ENCODE assay signal across 11 cellular contexts in the genomic region with DNA sequence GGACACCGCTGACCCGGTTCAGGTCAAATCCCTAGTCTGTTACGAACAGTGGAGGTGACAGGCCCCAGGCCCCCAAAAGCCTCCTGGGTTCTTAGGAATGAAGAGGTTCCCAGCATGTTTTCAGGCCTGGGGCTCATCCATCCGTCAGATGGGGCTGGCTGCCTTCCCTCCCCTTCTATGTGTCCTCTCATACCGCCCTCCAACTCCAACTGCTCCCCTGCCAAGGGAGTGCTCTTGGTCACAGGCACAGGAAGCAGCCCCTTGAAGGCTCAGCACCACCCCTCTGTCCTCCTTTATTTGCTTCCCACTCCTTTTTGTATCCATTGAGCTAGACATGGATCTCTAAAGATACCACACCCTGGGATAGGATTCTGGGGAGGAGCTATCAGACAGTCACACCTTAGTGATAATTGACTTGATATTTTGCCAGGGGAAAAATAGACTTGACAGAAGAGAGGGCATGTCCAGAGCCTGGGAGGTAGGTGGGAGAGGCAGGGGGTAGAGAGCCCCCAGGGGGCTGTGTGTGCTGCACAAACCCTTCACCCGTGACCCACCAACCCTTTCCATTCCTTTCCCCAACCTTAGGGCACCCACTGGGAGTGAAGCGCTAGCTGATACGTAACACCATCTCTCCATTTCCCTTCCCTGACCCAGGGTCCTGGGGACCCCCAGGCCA. TPM values are rescaled to one million over a fixed set of nuclear protein-coding genes. Genes with fewer than 3 reads are reported as not detected.
A peak's percentile ranks its signal among the peaks of the same experiment; 100 is the strongest.
DNase-seq lines count a peak whose midpoint lies in the region; ATAC-seq and TF ChIP-seq lines count a peak whose summit lies in the region.
"Had no signal": no experiment of that assay in that cellular context is flagged by ENCODE, and none has a peak within 500 bp of the region (broad histone marks: within the 10 kb centered on the region; RNA-seq: fewer than 3 reads in every experiment).

No MANE protein-coding gene starts in this region.

- no peak overlapping the region for H3K4me3 Mint-ChIP-seq in activated CD4-positive, alpha-beta T cell treated with anti-CD3 and anti-CD28 coated beads, Interleukin-2, amount 10 ng/mL, durations not matched to agents 24 days and 14 days
- H3K4me3 Mint-ChIP-seq in type B pancreatic cell, result peak overlapping the region; percentile 28
- H3K4me3 Mint-ChIP-seq in glutamatergic neuron (ENCODE audit: unreplicated experiment), result no peak overlapping the region
- H3K4me3 Mint-ChIP-seq: B cell; stimulated activated naive CD8-positive, alpha-beta T cell treated with anti-CD3 and anti-CD28 coated beads, Interleukin-15, amount 100 ng/mL, for 72 hours had no signal

- no peak for DNase-seq in activated CD4-positive, alpha-beta T cell treated with anti-CD3 and anti-CD28 coated beads, Interleukin-2, amount 10 ng/mL, durations not matched to agents 24 days and 14 days
- DNase-seq in activated CD4-positive, alpha-beta T cell treated with anti-CD3 and anti-CD28 coated beads for 1 hour, result no peak
- no peak for DNase-seq in colonic mucosa
- no peak for DNase-seq in type B pancreatic cell (ENCODE audit: extremely low spot score, unreplicated experiment)
- no peak for DNase-seq in omental fat pad (ENCODE audit: low spot score)
- no peak for DNase-seq in glutamatergic neuron
- DNase-seq: NCI-H526 treated with DMSO at 0.1 percent for 48 hours; stimulated activated naive CD8-positive, alpha-beta T cell treated with anti-CD3 and anti-CD28 coated beads, Interleukin-15, amount 100 ng/mL, for 72 hours had no signal

- H3K36me3 ChIP-seq in colonic mucosa (no peaks in the 10 kb centered on the region), mucosa of rectum (ENCODE audit: control insufficient read depth in 2 of 2, insufficient read depth in 2 of 2, low read length in 2 of 2) (no peaks in the 10 kb centered on the region)

- peak overlapping the region; percentile 58 to 62 for H3K9ac ChIP-seq in colonic mucosa (ENCODE audit: low read depth in 2 of 2, low read length in 2 of 2)
- H3K9ac ChIP-seq in mucosa of rectum (ENCODE audit: low read depth in 1 of 2, low read length in 2 of 2), result peak overlapping the region; percentile 60 to 62

- H3K27me3 ChIP-seq in colonic mucosa (no peaks in the 10 kb centered on the region), mucosa of rectum (ENCODE audit: control insufficient read depth in 2 of 2, insufficient read depth in 2 of 2, low read length in 2 of 2) (no peaks in the 10 kb centered on the region)

- TF ChIP-seq CTCF in colonic mucosa (IDR thresholded peaks at IDR 0.05), result no peak
- no peak for TF ChIP-seq CTCF in type B pancreatic cell (conservative IDR thresholded peaks at IDR 0.05)
- TF ChIP-seq CTCF in omental fat pad (IDR thresholded peaks at IDR 0.05), result no peak
- no peak for TF ChIP-seq CTCF in glutamatergic neuron (IDR thresholded peaks at IDR 0.05; ENCODE audit: partially characterized antibody, unreplicated experiment)

- H3K27me3 Mint-ChIP-seq in activated CD4-positive, alpha-beta T cell treated with anti-CD3 and anti-CD28 coated beads, Interleukin-2, amount 10 ng/mL, durations not matched to agents 24 days and 14 days, result peaks cover 11% of the 10 kb centered on the region
- H3K27me3 Mint-ChIP-seq in type B pancreatic cell (no peaks in the 10 kb centered on the region), glutamatergic neuron (ENCODE audit: unreplicated experiment) (peaks cover 6% of the 10 kb centered on the region)

- intact Hi-C loops in activated CD4-positive, alpha-beta T cell treated with anti-CD3 and anti-CD28 coated beads, Interleukin-2, amount 10 ng/mL, durations not matched to agents 24 days and 14 days (cut with micrococcal nuclease), result no loop called here
- intact Hi-C loops in colonic mucosa (cut with DNase I), result no loop called here

- no peaks in the 10 kb centered on the region for H3K9me3 Mint-ChIP-seq in activated CD4-positive, alpha-beta T cell treated with anti-CD3 and anti-CD28 coated beads, Interleukin-2, amount 10 ng/mL, durations not matched to agents 24 days and 14 days
- H3K9me3 Mint-ChIP-seq in type B pancreatic cell, result no peaks in the 10 kb centered on the region
- peaks cover 2% of the 10 kb centered on the region for H3K9me3 Mint-ChIP-seq in glutamatergic neuron (ENCODE audit: unreplicated experiment)
- H3K9me3 Mint-ChIP-seq: stimulated activated naive CD8-positive, alpha-beta T cell treated with anti-CD3 and anti-CD28 coated beads, Interleukin-15, amount 100 ng/mL, for 72 hours had no signal

- H3K9me3 ChIP-seq in colonic mucosa (no peaks in the 10 kb centered on the region), mucosa of rectum (ENCODE audit: control insufficient read depth in 2 of 2, low read length in 2 of 2) (no peaks in the 10 kb centered on the region)

- H3K4me3 ChIP-seq in colonic mucosa (no peak overlapping the region), mucosa of rectum (ENCODE audit: low read length in 2 of 2) (peak overlapping the region; percentile 50 to 51)

- no peaks in the 10 kb centered on the region for H3K36me3 Mint-ChIP-seq in activated CD4-positive, alpha-beta T cell treated with anti-CD3 and anti-CD28 coated beads, Interleukin-2, amount 10 ng/mL, durations not matched to agents 24 days and 14 days (ENCODE audit: low read depth)
- H3K36me3 Mint-ChIP-seq in type B pancreatic cell (no peaks in the 10 kb centered on the region), glutamatergic neuron (ENCODE audit: unreplicated experiment) (no peaks in the 10 kb centered on the region)

- ATAC-seq in GM19324 (IDR thresholded peaks at IDR 0.05; ENCODE audit: low FRiP score, unreplicated experiment) (no peak), omental fat pad (ENCODE audit: low FRiP score) (no peak)
- ATAC-seq: stimulated activated naive CD8-positive, alpha-beta T cell treated with anti-CD3 and anti-CD28 coated beads, Interleukin-15, amount 100 ng/mL, for 72 hours had no signal

- H3K4me1 Mint-ChIP-seq in activated CD4-positive, alpha-beta T cell treated with anti-CD3 and anti-CD28 coated beads, Interleukin-2, amount 10 ng/mL, durations not matched to agents 24 days and 14 days, result peaks cover 8% of the 10 kb centered on the region
- H3K4me1 Mint-ChIP-seq in type B pancreatic cell (ENCODE audit: unreplicated experiment) (peaks cover 36% of the 10 kb centered on the region), glutamatergic neuron (ENCODE audit: low read depth, unreplicated experiment) (peaks cover 8% of the 10 kb centered on the region)

- H3K27ac ChIP-seq in colonic mucosa (peak overlapping the region; percentile 38), mucosa of rectum (ENCODE audit: low read depth in 2 of 2, low read length in 2 of 2) (peak overlapping the region; percentile 63 to 84)

- H3K27ac Mint-ChIP-seq in activated CD4-positive, alpha-beta T cell treated with anti-CD3 and anti-CD28 coated beads, Interleukin-2, amount 10 ng/mL, durations not matched to agents 24 days and 14 days, result peak overlapping the region; percentile 58
- peak overlapping the region; percentile 96 for H3K27ac Mint-ChIP-seq in type B pancreatic cell
- no peak overlapping the region for H3K27ac Mint-ChIP-seq in glutamatergic neuron (ENCODE audit: unreplicated experiment)
- H3K27ac Mint-ChIP-seq: B cell; stimulated activated naive CD8-positive, alpha-beta T cell treated with anti-CD3 and anti-CD28 coated beads, Interleukin-15, amount 100 ng/mL, for 72 hours had no signal

- H3K4me1 ChIP-seq in colonic mucosa (peaks cover 6% of the 10 kb centered on the region), mucosa of rectum (ENCODE audit: control insufficient read depth in 2 of 2, insufficient read depth in 2 of 2, low read length in 2 of 2) (peaks cover 21 to 25% of the 10 kb centered on the region in 2 donors)

RNA-seq across cellular contexts. Expression of gene CSPG4, which starts 10.7 kb away (rescaled TPM):
- total RNA-seq in activated CD4-positive, alpha-beta T cell treated with anti-CD3 and anti-CD28 coated beads, Interleukin-2, amount 10 ng/mL, durations not matched to agents 24 days and 14 days, result not detected in 2 replicates
- total RNA-seq in colonic mucosa, result 10 to 100 TPM in 1 of 2 donors, 1 to 10 TPM in 1; 2.1 to 12.7 TPM
- 0.19 and 7.3 TPM in 2 replicates for total RNA-seq in type B pancreatic cell (ENCODE audit: low replicate concordance)
- 100 to 1,000 TPM in 1 of 4 donors, 10 to 100 TPM in 3; 29.9 to 144 (median 49.7) TPM for total RNA-seq in omental fat pad
- total RNA-seq in glutamatergic neuron (ENCODE audit: unreplicated experiment), result 1.1 TPM
